ENCODE assay signal across 4 cellular contexts in genomic region chr10:47886356-47886755, GRCh38. TPM values are rescaled to one million over a fixed set of nuclear protein-coding genes. Genes with fewer than 3 reads are reported as not detected.
"Had no signal": no experiment of that assay in that cellular context is flagged by ENCODE, and none has a peak within 500 bp of the region (broad histone marks: within the 10 kb centered on the region; RNA-seq: fewer than 3 reads in every experiment).

No MANE protein-coding gene starts in this region.

RNA-seq across cellular contexts. Expression of gene NPY4R2, which starts 32.1 kb away (rescaled TPM):
- total RNA-seq: HepG2, HT-29, HT1080, K562 had no signal
